ENCODE assay signal across 2 cellular contexts in the genomic region with DNA sequence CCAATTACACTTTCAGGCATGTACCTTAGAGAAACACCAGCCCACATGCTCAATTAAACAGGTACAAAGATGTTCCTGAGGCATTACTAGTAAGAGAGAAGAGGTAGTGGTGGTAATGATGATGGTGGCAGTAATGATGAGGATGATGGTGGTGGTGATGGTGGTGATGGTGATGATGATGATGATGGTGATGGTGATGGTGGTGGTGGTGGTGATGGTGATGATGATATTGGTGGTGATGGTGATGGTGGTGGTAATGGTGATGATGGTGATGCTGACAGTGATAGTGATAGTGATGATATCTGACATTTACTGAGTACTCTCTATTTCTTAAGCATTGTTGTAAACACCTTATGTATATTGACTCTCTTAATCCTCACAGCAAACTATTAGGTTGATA.
A peak's percentile ranks its signal among the peaks of the same experiment; 100 is the strongest.
TF ChIP-seq lines count a peak whose summit lies in the region.

No MANE protein-coding gene starts in this region.

TF ChIP-seq in HepG2, 621 proteins besides CTCF, POLR2A, EP300 and RAD21:
- TF ChIP-seq, protein P1, sequence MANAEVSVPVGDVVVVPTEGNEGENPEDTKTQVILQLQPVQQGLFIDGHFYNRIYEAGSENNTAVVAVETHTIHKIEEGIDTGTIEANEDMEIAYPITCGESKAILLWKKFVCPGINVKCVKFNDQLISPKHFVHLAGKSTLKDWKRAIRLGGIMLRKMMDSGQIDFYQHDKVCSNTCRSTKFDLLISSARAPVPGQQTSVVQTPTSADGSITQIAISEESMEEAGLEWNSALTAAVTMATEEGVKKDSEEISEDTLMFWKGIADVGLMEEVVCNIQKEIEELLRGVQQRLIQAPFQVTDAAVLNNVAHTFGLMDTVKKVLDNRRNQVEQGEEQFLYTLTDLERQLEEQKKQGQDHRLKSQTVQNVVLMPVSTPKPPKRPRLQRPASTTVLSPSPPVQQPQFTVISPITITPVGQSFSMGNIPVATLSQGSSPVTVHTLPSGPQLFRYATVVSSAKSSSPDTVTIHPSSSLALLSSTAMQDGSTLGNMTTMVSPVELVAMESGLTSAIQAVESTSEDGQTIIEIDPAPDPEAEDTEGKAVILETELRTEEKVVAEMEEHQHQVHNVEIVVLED (CRISPR knock-in tag; IDR thresholded peaks at IDR 0.05; ENCODE audit: borderline replicate concordance), result no peak
- TF ChIP-seq ZIK1 (CRISPR knock-in tag; IDR thresholded peaks at IDR 0.05; ENCODE audit: borderline replicate concordance, low read depth) (no peak), CREB1 (IDR thresholded peaks at IDR 0.05) (peak; percentile 86), CREB1 (CRISPR knock-in tag; IDR thresholded peaks at IDR 0.05) (no peak), ZUFSP (CRISPR knock-in tag; IDR thresholded peaks at IDR 0.05; ENCODE audit: borderline replicate concordance) (no peak)

TF ChIP-seq in IMR-90, 13 proteins besides CTCF, POLR2A, EP300 and RAD21 (continued from another document):
- TF ChIP-seq RFX5 (IDR thresholded peaks at IDR 0.05; ENCODE audit: low read depth, low read length) (no peak), RCOR1 (IDR thresholded peaks at IDR 0.05; ENCODE audit: insufficient replicate concordance, low read length) (no peak)
TF ChIP-seq in IMR-90: peak in this region for 0.
